Comparison of ENCODE assay signal across 15 cellular contexts in genomic region chr18:56028514-56028913, GRCh38.
A peak's percentile ranks its signal among the peaks of the same experiment; 100 is the strongest.
DNase-seq lines count a peak whose midpoint lies in the region; ATAC-seq lines count a peak whose summit lies in the region.
"Had no signal": no experiment of that assay in that cellular context is flagged by ENCODE, and none has a peak within 500 bp of the region (broad histone marks: within the 10 kb centered on the region; RNA-seq: fewer than 3 reads in every experiment).

No MANE protein-coding gene starts in this region.

- no peak for ATAC-seq in HG02870 (IDR thresholded peaks at IDR 0.05; ENCODE audit: unreplicated experiment)
- ATAC-seq: activated T-cell treated with anti-CD3 and anti-CD28 coated beads, Interleukin-2, amount 50 U/mL, for 4 hours; stimulated activated naive CD8-positive, alpha-beta T cell treated with anti-CD3 and anti-CD28 coated beads, Interleukin-15, amount 100 ng/mL, for 72 hours had no signal

- no peaks in the 10 kb centered on the region for H3K36me3 Mint-ChIP-seq in immature natural killer cell
- H3K36me3 Mint-ChIP-seq: activated naive CD8-positive, alpha-beta T cell had no signal

- H3K27me3 Mint-ChIP-seq in immature natural killer cell (ENCODE audit: low read depth in 3 of 3), result peaks cover 0 to 2% (median 0%) of the 10 kb centered on the region in 3 donors
- H3K27me3 Mint-ChIP-seq: activated naive CD8-positive, alpha-beta T cell; stimulated activated naive CD8-positive, alpha-beta T cell treated with anti-CD3 and anti-CD28 coated beads, Interleukin-15, amount 100 ng/mL, for 72 hours had no signal

- H3K4me1 Mint-ChIP-seq in immature natural killer cell, result no peaks in the 10 kb centered on the region
- H3K4me1 Mint-ChIP-seq: endodermal cell; stimulated activated naive CD8-positive, alpha-beta T cell treated with anti-CD3 and anti-CD28 coated beads, Interleukin-15, amount 100 ng/mL, for 72 hours had no signal

- H3K27ac Mint-ChIP-seq in immature natural killer cell, result no peak overlapping the region
- H3K27ac Mint-ChIP-seq: activated naive CD8-positive, alpha-beta T cell; endodermal cell; stimulated activated naive CD8-positive, alpha-beta T cell treated with anti-CD3 and anti-CD28 coated beads, Interleukin-15, amount 100 ng/mL, for 72 hours had no signal

- no peak overlapping the region for H3K4me3 Mint-ChIP-seq in immature natural killer cell
- H3K4me3 Mint-ChIP-seq: activated naive CD8-positive, alpha-beta T cell; activated T-cell treated with anti-CD3 and anti-CD28 coated beads, Interleukin-2, amount 50 U/mL, for 4 hours; endodermal cell; stimulated activated naive CD8-positive, alpha-beta T cell treated with anti-CD3 and anti-CD28 coated beads, Interleukin-15, amount 100 ng/mL, for 72 hours had no signal

- DNase-seq in AG08395 (ENCODE audit: low spot score) (peak; percentile 18), HS-5 (ENCODE audit: low read depth) (peak; percentile 8), brain pericyte (ENCODE audit: low read depth, low spot score) (peak; percentile 40), kidney tubule cell (ENCODE audit: low spot score) (peak; percentile 15), NCI-H1694 (lab: John Stamatoyannopoulos, UW) (no peak), NCI-H2107 treated with DMSO at 0.1 percent for 48 hours (lab: John Stamatoyannopoulos, UW; ENCODE audit: unreplicated experiment) (no peak), immature natural killer cell (no peak)
- DNase-seq: ACHN; activated CD4-positive, alpha-beta T cell treated with anti-CD3 and anti-CD28 coated beads, Interleukin-2, amount 50 U/mL, for 48 hours; activated T-cell treated with anti-CD3 and anti-CD28 coated beads, Interleukin-2, amount 50 U/mL, for 4 hours; endodermal cell; mesendoderm; stimulated activated naive CD8-positive, alpha-beta T cell treated with anti-CD3 and anti-CD28 coated beads, Interleukin-15, amount 100 ng/mL, for 72 hours had no signal

- H3K9me3 Mint-ChIP-seq in immature natural killer cell, result peaks cover 0 to 4% (median 0%) of the 10 kb centered on the region in 6 donors

Comparison
In these comparisons a context has a peak if more than half of its experiments do, and no peak if none do; other contexts are left out.
1. DNase-seq: peak in AG08395 (single experiment), HS-5 (single experiment), brain pericyte (single experiment) and kidney tubule cell (single experiment); none in NCI-H1694 (single experiment), NCI-H2107 treated with DMSO at 0.1 percent for 48 hours (single experiment) and immature natural killer cell (0 of 3).